1 cellular context compared by ENCODE assay signal in genomic region chr17:82881900-82882714, GRCh38.
TF ChIP-seq lines count a peak whose summit lies in the region.

No MANE protein-coding gene starts in this region.

TF ChIP-seq in HepG2, 621 proteins besides CTCF, POLR2A, EP300 and RAD21 (continued from another document and continues in another):
- TF ChIP-seq ZNF503 (CRISPR knock-in tag; IDR thresholded peaks at IDR 0.05) = no peak
- TF ChIP-seq FOXP1 (IDR thresholded peaks at IDR 0.05) = no peak
- no peak for TF ChIP-seq FOXP1 (CRISPR knock-in tag; IDR thresholded peaks at IDR 0.05)
- TF ChIP-seq MED8 (CRISPR knock-in tag; IDR thresholded peaks at IDR 0.05; ENCODE audit: insufficient replicate concordance) = no peak
- TF ChIP-seq ZNF782 (CRISPR knock-in tag; IDR thresholded peaks at IDR 0.05; ENCODE audit: borderline replicate concordance) = no peak
- no peak for TF ChIP-seq ZNF382 (CRISPR knock-in tag; IDR thresholded peaks at IDR 0.05; ENCODE audit: borderline replicate concordance)
- TF ChIP-seq PTBP1 (IDR thresholded peaks at IDR 0.05; ENCODE audit: low read depth, low read length, poor library complexity, severe bottlenecking) = peak; percentile 93
- TF ChIP-seq SMARCC2 (IDR thresholded peaks at IDR 0.05) = no peak
- no peak for TF ChIP-seq NR1H2 (CRISPR knock-in tag; IDR thresholded peaks at IDR 0.05; ENCODE audit: borderline replicate concordance, low read depth)
- TF ChIP-seq NPAS2 (CRISPR knock-in tag; IDR thresholded peaks at IDR 0.05; ENCODE audit: borderline replicate concordance) = no peak
- no peak for TF ChIP-seq ZNF3 (CRISPR knock-in tag; IDR thresholded peaks at IDR 0.05)
- no peak for TF ChIP-seq ZSCAN30 (CRISPR knock-in tag; IDR thresholded peaks at IDR 0.05)
- TF ChIP-seq ZNF546 (CRISPR knock-in tag; conservative IDR thresholded peaks at IDR 0.05) = 0 out of 2 replicates have a peak, but pooled peaks have one; percentile 23
- TF ChIP-seq SP1 (IDR thresholded peaks at IDR 0.05) = no peak
- no peak for TF ChIP-seq SP1 (CRISPR knock-in tag; IDR thresholded peaks at IDR 0.05)
- no peak for TF ChIP-seq SMARCE1 (IDR thresholded peaks at IDR 0.05; ENCODE audit: borderline replicate concordance)
- TF ChIP-seq STAT6 (CRISPR knock-in tag; IDR thresholded peaks at IDR 0.05; ENCODE audit: borderline replicate concordance) = no peak
- no peak for TF ChIP-seq NKX3-1 (CRISPR knock-in tag; IDR thresholded peaks at IDR 0.05)
- TF ChIP-seq, protein P1, sequence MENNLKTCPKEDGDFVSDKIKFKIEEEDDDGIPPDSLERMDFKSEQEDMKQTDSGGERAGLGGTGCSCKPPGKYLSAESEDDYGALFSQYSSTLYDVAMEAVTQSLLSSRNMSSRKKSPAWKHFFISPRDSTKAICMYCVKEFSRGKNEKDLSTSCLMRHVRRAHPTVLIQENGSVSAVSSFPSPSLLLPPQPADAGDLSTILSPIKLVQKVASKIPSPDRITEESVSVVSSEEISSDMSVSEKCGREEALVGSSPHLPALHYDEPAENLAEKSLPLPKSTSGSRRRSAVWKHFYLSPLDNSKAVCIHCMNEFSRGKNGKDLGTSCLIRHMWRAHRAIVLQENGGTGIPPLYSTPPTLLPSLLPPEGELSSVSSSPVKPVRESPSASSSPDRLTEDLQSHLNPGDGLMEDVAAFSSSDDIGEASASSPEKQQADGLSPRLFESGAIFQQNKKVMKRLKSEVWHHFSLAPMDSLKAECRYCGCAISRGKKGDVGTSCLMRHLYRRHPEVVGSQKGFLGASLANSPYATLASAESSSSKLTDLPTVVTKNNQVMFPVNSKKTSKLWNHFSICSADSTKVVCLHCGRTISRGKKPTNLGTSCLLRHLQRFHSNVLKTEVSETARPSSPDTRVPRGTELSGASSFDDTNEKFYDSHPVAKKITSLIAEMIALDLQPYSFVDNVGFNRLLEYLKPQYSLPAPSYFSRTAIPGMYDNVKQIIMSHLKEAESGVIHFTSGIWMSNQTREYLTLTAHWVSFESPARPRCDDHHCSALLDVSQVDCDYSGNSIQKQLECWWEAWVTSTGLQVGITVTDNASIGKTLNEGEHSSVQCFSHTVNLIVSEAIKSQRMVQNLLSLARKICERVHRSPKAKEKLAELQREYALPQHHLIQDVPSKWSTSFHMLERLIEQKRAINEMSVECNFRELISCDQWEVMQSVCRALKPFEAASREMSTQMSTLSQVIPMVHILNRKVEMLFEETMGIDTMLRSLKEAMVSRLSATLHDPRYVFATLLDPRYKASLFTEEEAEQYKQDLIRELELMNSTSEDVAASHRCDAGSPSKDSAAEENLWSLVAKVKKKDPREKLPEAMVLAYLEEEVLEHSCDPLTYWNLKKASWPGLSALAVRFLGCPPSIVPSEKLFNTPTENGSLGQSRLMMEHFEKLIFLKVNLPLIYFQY (CRISPR knock-in tag; IDR thresholded peaks at IDR 0.05; ENCODE audit: borderline replicate concordance) = 0 out of 2 replicates have a peak, but pooled peaks have one; percentile 32
- no peak for TF ChIP-seq ZNF10 (CRISPR knock-in tag; IDR thresholded peaks at IDR 0.05; ENCODE audit: borderline replicate concordance, low read depth)
- TF ChIP-seq MEIS1 (CRISPR knock-in tag; IDR thresholded peaks at IDR 0.05; ENCODE audit: borderline replicate concordance) = no peak
- no peak for TF ChIP-seq ZNF678 (CRISPR knock-in tag; IDR thresholded peaks at IDR 0.05)
- TF ChIP-seq ZNF234 (CRISPR knock-in tag; conservative IDR thresholded peaks at IDR 0.05) = no peak
- TF ChIP-seq, protein P2, sequence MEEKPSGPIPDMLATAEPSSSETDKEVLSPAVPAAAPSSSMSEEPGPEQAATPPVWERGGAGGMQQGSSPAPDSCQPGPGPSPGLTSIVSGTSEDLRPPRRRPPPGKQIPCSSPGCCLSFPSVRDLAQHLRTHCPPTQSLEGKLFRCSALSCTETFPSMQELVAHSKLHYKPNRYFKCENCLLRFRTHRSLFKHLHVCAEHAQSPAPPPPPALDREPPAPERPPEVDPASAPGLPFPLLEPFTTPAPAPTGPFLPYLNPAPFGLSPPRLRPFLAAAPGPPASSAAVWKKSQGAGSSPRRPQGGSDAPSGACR (CRISPR knock-in tag; IDR thresholded peaks at IDR 0.05) = no peak
- peak; percentile 88; the same call in 1 of the 2 replicates for TF ChIP-seq MZF1 (CRISPR knock-in tag; IDR thresholded peaks at IDR 0.05; ENCODE audit: borderline replicate concordance)
- no peak for TF ChIP-seq FOSL1 (CRISPR knock-in tag; IDR thresholded peaks at IDR 0.05; ENCODE audit: borderline replicate concordance)
- TF ChIP-seq ZNF619 (CRISPR knock-in tag; IDR thresholded peaks at IDR 0.05) = no peak
- TF ChIP-seq, protein P3, sequence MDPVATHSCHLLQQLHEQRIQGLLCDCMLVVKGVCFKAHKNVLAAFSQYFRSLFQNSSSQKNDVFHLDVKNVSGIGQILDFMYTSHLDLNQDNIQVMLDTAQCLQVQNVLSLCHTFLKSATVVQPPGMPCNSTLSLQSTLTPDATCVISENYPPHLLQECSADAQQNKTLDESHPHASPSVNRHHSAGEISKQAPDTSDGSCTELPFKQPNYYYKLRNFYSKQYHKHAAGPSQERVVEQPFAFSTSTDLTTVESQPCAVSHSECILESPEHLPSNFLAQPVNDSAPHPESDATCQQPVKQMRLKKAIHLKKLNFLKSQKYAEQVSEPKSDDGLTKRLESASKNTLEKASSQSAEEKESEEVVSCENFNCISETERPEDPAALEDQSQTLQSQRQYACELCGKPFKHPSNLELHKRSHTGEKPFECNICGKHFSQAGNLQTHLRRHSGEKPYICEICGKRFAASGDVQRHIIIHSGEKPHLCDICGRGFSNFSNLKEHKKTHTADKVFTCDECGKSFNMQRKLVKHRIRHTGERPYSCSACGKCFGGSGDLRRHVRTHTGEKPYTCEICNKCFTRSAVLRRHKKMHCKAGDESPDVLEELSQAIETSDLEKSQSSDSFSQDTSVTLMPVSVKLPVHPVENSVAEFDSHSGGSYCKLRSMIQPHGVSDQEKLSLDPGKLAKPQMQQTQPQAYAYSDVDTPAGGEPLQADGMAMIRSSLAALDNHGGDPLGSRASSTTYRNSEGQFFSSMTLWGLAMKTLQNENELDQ (CRISPR knock-in tag; IDR thresholded peaks at IDR 0.05; ENCODE audit: borderline replicate concordance) = no peak
- 0 out of 2 replicates have a peak, but pooled peaks have one; percentile 7 for TF ChIP-seq NRL (CRISPR knock-in tag; IDR thresholded peaks at IDR 0.05; ENCODE audit: borderline replicate concordance)
- TF ChIP-seq CHCHD3 (CRISPR knock-in tag; IDR thresholded peaks at IDR 0.05) = 0 out of 2 replicates have a peak, but pooled peaks have one; percentile 62
- TF ChIP-seq ZNF687 (CRISPR knock-in tag; IDR thresholded peaks at IDR 0.05) = peak; percentile 94
- no peak for TF ChIP-seq ZNF317 (CRISPR knock-in tag; IDR thresholded peaks at IDR 0.05)
- TF ChIP-seq, protein P4, sequence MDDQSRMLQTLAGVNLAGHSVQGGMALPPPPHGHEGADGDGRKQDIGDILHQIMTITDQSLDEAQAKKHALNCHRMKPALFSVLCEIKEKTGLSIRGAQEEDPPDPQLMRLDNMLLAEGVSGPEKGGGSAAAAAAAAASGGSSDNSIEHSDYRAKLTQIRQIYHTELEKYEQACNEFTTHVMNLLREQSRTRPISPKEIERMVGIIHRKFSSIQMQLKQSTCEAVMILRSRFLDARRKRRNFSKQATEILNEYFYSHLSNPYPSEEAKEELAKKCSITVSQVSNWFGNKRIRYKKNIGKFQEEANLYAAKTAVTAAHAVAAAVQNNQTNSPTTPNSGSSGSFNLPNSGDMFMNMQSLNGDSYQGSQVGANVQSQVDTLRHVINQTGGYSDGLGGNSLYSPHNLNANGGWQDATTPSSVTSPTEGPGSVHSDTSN (CRISPR knock-in tag; IDR thresholded peaks at IDR 0.05; ENCODE audit: borderline replicate concordance) = no peak
- no peak for TF ChIP-seq ADNP (CRISPR knock-in tag; IDR thresholded peaks at IDR 0.05)
- TF ChIP-seq AHR (CRISPR knock-in tag; IDR thresholded peaks at IDR 0.05) = peak; percentile 15; the same call in 1 of the 2 replicates
- no peak for TF ChIP-seq SMAD9 (CRISPR knock-in tag; IDR thresholded peaks at IDR 0.05)
- TF ChIP-seq, protein P5, sequence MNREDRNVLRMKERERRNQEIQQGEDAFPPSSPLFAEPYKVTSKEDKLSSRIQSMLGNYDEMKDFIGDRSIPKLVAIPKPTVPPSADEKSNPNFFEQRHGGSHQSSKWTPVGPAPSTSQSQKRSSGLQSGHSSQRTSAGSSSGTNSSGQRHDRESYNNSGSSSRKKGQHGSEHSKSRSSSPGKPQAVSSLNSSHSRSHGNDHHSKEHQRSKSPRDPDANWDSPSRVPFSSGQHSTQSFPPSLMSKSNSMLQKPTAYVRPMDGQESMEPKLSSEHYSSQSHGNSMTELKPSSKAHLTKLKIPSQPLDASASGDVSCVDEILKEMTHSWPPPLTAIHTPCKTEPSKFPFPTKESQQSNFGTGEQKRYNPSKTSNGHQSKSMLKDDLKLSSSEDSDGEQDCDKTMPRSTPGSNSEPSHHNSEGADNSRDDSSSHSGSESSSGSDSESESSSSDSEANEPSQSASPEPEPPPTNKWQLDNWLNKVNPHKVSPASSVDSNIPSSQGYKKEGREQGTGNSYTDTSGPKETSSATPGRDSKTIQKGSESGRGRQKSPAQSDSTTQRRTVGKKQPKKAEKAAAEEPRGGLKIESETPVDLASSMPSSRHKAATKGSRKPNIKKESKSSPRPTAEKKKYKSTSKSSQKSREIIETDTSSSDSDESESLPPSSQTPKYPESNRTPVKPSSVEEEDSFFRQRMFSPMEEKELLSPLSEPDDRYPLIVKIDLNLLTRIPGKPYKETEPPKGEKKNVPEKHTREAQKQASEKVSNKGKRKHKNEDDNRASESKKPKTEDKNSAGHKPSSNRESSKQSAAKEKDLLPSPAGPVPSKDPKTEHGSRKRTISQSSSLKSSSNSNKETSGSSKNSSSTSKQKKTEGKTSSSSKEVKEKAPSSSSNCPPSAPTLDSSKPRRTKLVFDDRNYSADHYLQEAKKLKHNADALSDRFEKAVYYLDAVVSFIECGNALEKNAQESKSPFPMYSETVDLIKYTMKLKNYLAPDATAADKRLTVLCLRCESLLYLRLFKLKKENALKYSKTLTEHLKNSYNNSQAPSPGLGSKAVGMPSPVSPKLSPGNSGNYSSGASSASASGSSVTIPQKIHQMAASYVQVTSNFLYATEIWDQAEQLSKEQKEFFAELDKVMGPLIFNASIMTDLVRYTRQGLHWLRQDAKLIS (CRISPR knock-in tag; IDR thresholded peaks at IDR 0.05) = no peak
- TF ChIP-seq, protein P6, sequence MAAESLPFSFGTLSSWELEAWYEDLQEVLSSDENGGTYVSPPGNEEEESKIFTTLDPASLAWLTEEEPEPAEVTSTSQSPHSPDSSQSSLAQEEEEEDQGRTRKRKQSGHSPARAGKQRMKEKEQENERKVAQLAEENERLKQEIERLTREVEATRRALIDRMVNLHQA (CRISPR knock-in tag; IDR thresholded peaks at IDR 0.05) = no peak
